In genomic region chr19:535017-535835, GRCh38 we compare ENCODE assay signal across 1 cellular context.
TF ChIP-seq lines count a peak whose summit lies in the region.

No MANE protein-coding gene starts in this region.

TF ChIP-seq in HepG2, 621 proteins besides CTCF, POLR2A, EP300 and RAD21 (continued from another document):
- TF ChIP-seq PAXIP1 (CRISPR knock-in tag; conservative IDR thresholded peaks at IDR 0.05) = no peak
- no peak for TF ChIP-seq ZNF318 (CRISPR knock-in tag; IDR thresholded peaks at IDR 0.05)
- no peak for TF ChIP-seq TAF1 (CRISPR knock-in tag; IDR thresholded peaks at IDR 0.05)
- TF ChIP-seq ZSCAN25 (CRISPR knock-in tag; IDR thresholded peaks at IDR 0.05) = no peak
- TF ChIP-seq RARA (CRISPR knock-in tag; IDR thresholded peaks at IDR 0.05) = peak; percentile 38; the same call in 1 of the 2 replicates
- TF ChIP-seq ZFP41 (CRISPR knock-in tag; IDR thresholded peaks at IDR 0.05; ENCODE audit: borderline replicate concordance) = no peak
- peak; percentile 42 for TF ChIP-seq SAP130 (CRISPR knock-in tag; IDR thresholded peaks at IDR 0.05; ENCODE audit: low read depth)
- TF ChIP-seq ARNT2 (CRISPR knock-in tag; IDR thresholded peaks at IDR 0.05; ENCODE audit: low read depth) = no peak
- no peak for TF ChIP-seq FOXA1 (IDR thresholded peaks at IDR 0.05)
- TF ChIP-seq FOXA1 (CRISPR knock-in tag; IDR thresholded peaks at IDR 0.05) = no peak
- TF ChIP-seq IKZF1 (IDR thresholded peaks at IDR 0.05) = no peak
- TF ChIP-seq ZNF747 (CRISPR knock-in tag; IDR thresholded peaks at IDR 0.05; ENCODE audit: borderline replicate concordance) = no peak
- no peak for TF ChIP-seq ZNF276 (CRISPR knock-in tag; IDR thresholded peaks at IDR 0.05; ENCODE audit: low read depth)
- TF ChIP-seq AKAP8 (CRISPR knock-in tag; IDR thresholded peaks at IDR 0.05) = 0 out of 2 replicates have a peak, but pooled peaks have one; percentile 40
- no peak for TF ChIP-seq KDM2A (CRISPR knock-in tag; IDR thresholded peaks at IDR 0.05; ENCODE audit: borderline replicate concordance, low read depth)
- TF ChIP-seq FOXK1 (CRISPR knock-in tag; IDR thresholded peaks at IDR 0.05; ENCODE audit: borderline replicate concordance, low read depth) = no peak
- no peak for TF ChIP-seq SMAD1 (CRISPR knock-in tag; IDR thresholded peaks at IDR 0.05; ENCODE audit: borderline replicate concordance, low read depth)
- TF ChIP-seq TFDP2 (CRISPR knock-in tag; IDR thresholded peaks at IDR 0.05) = no peak
- TF ChIP-seq CENPX (CRISPR knock-in tag; IDR thresholded peaks at IDR 0.05) = no peak
- TF ChIP-seq GATA4 (IDR thresholded peaks at IDR 0.05; ENCODE audit: borderline replicate concordance, low read depth) = no peak
- no peak for TF ChIP-seq NFRKB (IDR thresholded peaks at IDR 0.05)
- TF ChIP-seq PLSCR1 (CRISPR knock-in tag; IDR thresholded peaks at IDR 0.05; ENCODE audit: borderline replicate concordance) = no peak
- TF ChIP-seq RCOR2 (CRISPR knock-in tag; IDR thresholded peaks at IDR 0.05) = no peak
- TF ChIP-seq MTA1 (CRISPR knock-in tag; IDR thresholded peaks at IDR 0.05; ENCODE audit: borderline replicate concordance) = no peak
- TF ChIP-seq, protein P1, sequence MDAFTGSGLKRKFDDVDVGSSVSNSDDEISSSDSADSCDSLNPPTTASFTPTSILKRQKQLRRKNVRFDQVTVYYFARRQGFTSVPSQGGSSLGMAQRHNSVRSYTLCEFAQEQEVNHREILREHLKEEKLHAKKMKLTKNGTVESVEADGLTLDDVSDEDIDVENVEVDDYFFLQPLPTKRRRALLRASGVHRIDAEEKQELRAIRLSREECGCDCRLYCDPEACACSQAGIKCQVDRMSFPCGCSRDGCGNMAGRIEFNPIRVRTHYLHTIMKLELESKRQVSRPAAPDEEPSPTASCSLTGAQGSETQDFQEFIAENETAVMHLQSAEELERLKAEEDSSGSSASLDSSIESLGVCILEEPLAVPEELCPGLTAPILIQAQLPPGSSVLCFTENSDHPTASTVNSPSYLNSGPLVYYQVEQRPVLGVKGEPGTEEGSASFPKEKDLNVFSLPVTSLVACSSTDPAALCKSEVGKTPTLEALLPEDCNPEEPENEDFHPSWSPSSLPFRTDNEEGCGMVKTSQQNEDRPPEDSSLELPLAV (CRISPR knock-in tag; conservative IDR thresholded peaks at IDR 0.05; ENCODE audit: low read depth) = no peak
